Comparison of ENCODE assay signal across 19 cellular contexts in genomic region chr19:32798201-32798600, GRCh38.
"Had no signal": no experiment of that assay in that cellular context is flagged by ENCODE, and none has a peak within 500 bp of the region (broad histone marks: within the 10 kb centered on the region; RNA-seq: fewer than 3 reads in every experiment).

No MANE protein-coding gene starts in this region.

- DNase-seq: activated CD4-positive, alpha-beta T cell treated with anti-CD3 and anti-CD28 coated beads for 48 hours; activated CD4-positive, CD25-positive, alpha-beta regulatory T cell; activated CD8-positive, alpha-beta T cell treated with anti-CD3 and anti-CD28 coated beads for 36 hours; activated naive CD4-positive, alpha-beta T cell treated with Interleukin-2 at 50 U/mL for 16 hours; activated T-cell treated with anti-CD3 and anti-CD28 coated beads, Interleukin-2, amount 50 U/mL, for 1 hour; central memory CD4-positive, alpha-beta T cell; foreskin keratinocyte; glutamatergic neuron; islet precursor cell; sigmoid colon; spleen; stimulated activated CD4-positive, alpha-beta T cell treated with anti-CD3 and anti-CD28 coated beads, Interleukin-4, amount 100 ng/mL, for 4 hours; testis had no signal

- H3K9me3 ChIP-seq: sigmoid colon, spleen, testis had no signal

- H3K27me3 Mint-ChIP-seq: activated CD8-positive, alpha-beta T cell treated with anti-CD3 and anti-CD28 coated beads for 36 hours; type B pancreatic cell had no signal

- ATAC-seq: activated CD8-positive, alpha-beta T cell treated with anti-CD3 and anti-CD28 coated beads for 36 hours; foreskin keratinocyte had no signal

- H3K36me3 ChIP-seq: sigmoid colon, spleen had no signal

- H3K27ac ChIP-seq: foreskin keratinocyte, sigmoid colon, spleen, testis had no signal

- H3K4me3 Mint-ChIP-seq: activated CD8-positive, alpha-beta T cell treated with anti-CD3 and anti-CD28 coated beads for 36 hours; brain; nephron; stimulated activated memory B cell treated with anti-CD40 and anti-IgM and Interleukin-4, amounts not matched to agents 10 μg/mL and 1 μg/mL and 100 μg/mL, for 72 hours; type B pancreatic cell had no signal

- H3K27me3 ChIP-seq: foreskin keratinocyte, sigmoid colon, spleen, testis had no signal

- H3K9me3 Mint-ChIP-seq: activated CD8-positive, alpha-beta T cell treated with anti-CD3 and anti-CD28 coated beads for 36 hours; activated T-helper 2 cell treated with anti-CD3 and anti-CD28 coated beads, Interferon-gamma antibody, Interleukin-2, Interleukin-4, amounts not matched to agents 10 μg/mL and 5 μg/mL and 100 μg/mL, durations not matched to agents 14 hours and 24 hours and 36 hours; brain; nephron; stimulated activated memory B cell treated with anti-CD40 and anti-IgM and Interleukin-4, amounts not matched to agents 10 μg/mL and 1 μg/mL and 100 μg/mL, for 72 hours; type B pancreatic cell had no signal

- H3K4me3 ChIP-seq: lung, sigmoid colon, spleen, testis had no signal

- H3K4me1 Mint-ChIP-seq: brain; nephron; stimulated activated memory B cell treated with anti-CD40 and anti-IgM and Interleukin-4, amounts not matched to agents 10 μg/mL and 1 μg/mL and 100 μg/mL, for 72 hours had no signal

- H3K36me3 Mint-ChIP-seq: brain; stimulated activated memory B cell treated with anti-CD40 and anti-IgM and Interleukin-4, amounts not matched to agents 10 μg/mL and 1 μg/mL and 100 μg/mL, for 72 hours; type B pancreatic cell had no signal
